8 cellular contexts compared by ENCODE assay signal in the genomic region with DNA sequence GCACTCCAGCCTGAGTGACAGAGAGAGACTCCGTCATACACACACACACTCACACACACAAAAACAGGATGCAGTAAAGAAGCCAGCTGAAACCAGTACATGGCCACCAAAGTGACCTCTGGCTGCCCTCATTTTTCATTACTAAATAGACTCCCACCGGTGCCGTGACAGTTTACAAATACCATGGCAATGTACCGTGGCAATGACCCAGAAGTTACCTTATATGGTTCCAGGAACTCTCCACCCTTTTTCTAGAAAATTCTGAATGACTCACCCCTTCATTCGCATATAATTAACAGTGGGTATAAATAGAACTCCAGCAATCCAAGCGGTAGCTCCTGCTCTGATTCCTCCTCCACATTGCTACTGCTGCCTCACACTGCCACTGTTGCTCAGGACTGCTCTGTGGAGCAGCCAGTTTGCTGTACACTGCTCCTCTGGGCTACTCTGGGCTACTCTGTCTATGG. TPM values are rescaled to one million over a fixed set of nuclear protein-coding genes. Genes with fewer than 3 reads are reported as not detected.
DNase-seq lines count a peak whose midpoint lies in the region; ATAC-seq and TF ChIP-seq lines count a peak whose summit lies in the region.

No MANE protein-coding gene starts in this region.

- H2AK5ac ChIP-seq in trophoblast cell (ENCODE audit: low read length), result no peak overlapping the region

- ATAC-seq in CD4-positive, CD25-positive, alpha-beta regulatory T cell (ENCODE audit: low read depth in 2 of 2), result peak; percentile 34 to 42
- no peak for ATAC-seq in HG03354 (IDR thresholded peaks at IDR 0.05; ENCODE audit: poor library complexity, severe bottlenecking, unreplicated experiment)

- CTCF ChIA-PET in RWPE1 (lab: Yijun Ruan, JAX), result no interaction called here

- peaks cover 0 to 1% (median 0%) of the 10 kb centered on the region in 7 donors for H3K9me3 Mint-ChIP-seq in CD4-positive, CD25-positive, alpha-beta regulatory T cell

- no peak overlapping the region for H3K4ac ChIP-seq in trophoblast cell (ENCODE audit: low read depth, low read length)

- no peaks in the 10 kb centered on the region for H3K36me3 ChIP-seq in CD4-positive, CD25-positive, alpha-beta regulatory T cell (ENCODE audit: control insufficient read depth, insufficient read depth, low read length)
- H3K36me3 ChIP-seq in trophoblast cell (ENCODE audit: control insufficient read depth in 1 of 2, insufficient read depth in 2 of 2, low read length in 2 of 2), result no peaks in the 10 kb centered on the region

- H4K91ac ChIP-seq in trophoblast cell (ENCODE audit: low read depth, low read length), result no peak overlapping the region

- H2BK120ac ChIP-seq in trophoblast cell (ENCODE audit: insufficient read depth, low read length, poor library complexity), result no peak overlapping the region

- H3K4me1 ChIP-seq in CD4-positive, CD25-positive, alpha-beta regulatory T cell (ENCODE audit: control insufficient read depth, insufficient read depth, low read length, poor library complexity, severe bottlenecking), result no peaks in the 10 kb centered on the region
- peaks cover 0 to 2% of the 10 kb centered on the region in 2 experiments for H3K4me1 ChIP-seq in trophoblast cell (ENCODE audit: control insufficient read depth in 1 of 2, insufficient read depth in 2 of 2, low read length in 2 of 2)

- H3K79me1 ChIP-seq in trophoblast cell (ENCODE audit: low read length), result no peaks in the 10 kb centered on the region

- POLR2A ChIA-PET in RWPE1 (lab: Yijun Ruan, JAX; ENCODE audit: low non-redundant PET), result no interaction called here

- H3K4me2 ChIP-seq in trophoblast cell (ENCODE audit: low read length), result no peak overlapping the region

- no peak overlapping the region for H3K4me3 ChIP-seq in CD4-positive, CD25-positive, alpha-beta regulatory T cell (ENCODE audit: low read depth, low read length)
- H3K4me3 ChIP-seq in trophoblast cell (ENCODE audit: low read depth, low read length), result no peak overlapping the region

- H3K27me3 Mint-ChIP-seq in CD4-positive, CD25-positive, alpha-beta regulatory T cell, result peaks cover 45% of the 10 kb centered on the region

- H2BK12ac ChIP-seq in trophoblast cell (ENCODE audit: low read length), result no peak overlapping the region

- H3K9ac ChIP-seq in trophoblast cell (ENCODE audit: low read length), result no peak overlapping the region

- no peaks in the 10 kb centered on the region for H3K79me2 ChIP-seq in trophoblast cell (ENCODE audit: control insufficient read depth, insufficient read depth, low read length, poor library complexity)

- H3K23ac ChIP-seq in trophoblast cell (ENCODE audit: low read length), result no peak overlapping the region

- H3K18ac ChIP-seq in trophoblast cell (ENCODE audit: low read length), result no peak overlapping the region

- DNase-seq in CD4-positive, CD25-positive, alpha-beta regulatory T cell, result peak in 1 of 3 donors; percentile 16
- DNase-seq in RWPE1 (ENCODE audit: low spot score) (peak; percentile 28), foreskin melanocyte (peak; percentile 27), trophoblast cell (peak; percentile 49 to 62), NCI-H1105 treated with DMSO at 0.1 percent for 48 hours (lab: John Stamatoyannopoulos, UW) (no peak), G401 (ENCODE audit: low spot score) (no peak), GM13977 (ENCODE audit: low spot score) (no peak)

- in situ Hi-C loops in G401 (cut with HindIII; ENCODE audit: low sequenced_read_pairs) (no loop called here), GM13977 (cut with MboI; ENCODE audit: low pct_unique_long_range_greater_than_20kb, low sequenced_read_pairs, unreplicated experiment) (no loop called here)

- no peaks in the 10 kb centered on the region for H3K36me3 Mint-ChIP-seq in CD4-positive, CD25-positive, alpha-beta regulatory T cell

- no peak overlapping the region for H2AFZ ChIP-seq in trophoblast cell (ENCODE audit: insufficient read depth, low read length, poor library complexity)

- peaks cover 8% of the 10 kb centered on the region for H3K27me3 ChIP-seq in CD4-positive, CD25-positive, alpha-beta regulatory T cell (ENCODE audit: control insufficient read depth, insufficient read depth, low read length)
- no peaks in the 10 kb centered on the region for H3K27me3 ChIP-seq in trophoblast cell (ENCODE audit: insufficient read depth, low read length)

- H3K4me1 Mint-ChIP-seq in CD4-positive, CD25-positive, alpha-beta regulatory T cell, result no peaks in the 10 kb centered on the region

- H2BK5ac ChIP-seq in trophoblast cell (ENCODE audit: low read depth, low read length, poor library complexity), result no peak overlapping the region

- no CpG with 5 or more reads among the region's 6 CpGs for WGBS in trophoblast cell (ENCODE audit: extremely low coverage, insufficient coverage, insufficient read length)

- H4K8ac ChIP-seq in trophoblast cell (ENCODE audit: low read depth, low read length), result no peak overlapping the region

- H4K12ac ChIP-seq in trophoblast cell (ENCODE audit: low read depth, low read length), result no peak overlapping the region

- no peaks in the 10 kb centered on the region for H3K9me3 ChIP-seq in CD4-positive, CD25-positive, alpha-beta regulatory T cell (ENCODE audit: control insufficient read depth in 2 of 2, low read length in 2 of 2)
- no peaks in the 10 kb centered on the region for H3K9me3 ChIP-seq in trophoblast cell (ENCODE audit: insufficient read depth, low read depth, low read length)

- TF ChIP-seq CTCF in RWPE1 (conservative IDR thresholded peaks at IDR 0.05; ENCODE audit: low read depth) (no peak), GM13977 (IDR thresholded peaks at IDR 0.05; ENCODE audit: extremely low read depth, insufficient read depth, missing control alignments) (no peak)

- no peak overlapping the region for H3K14ac ChIP-seq in trophoblast cell (ENCODE audit: low read length)

- H3K27ac ChIP-seq in CD4-positive, CD25-positive, alpha-beta regulatory T cell (ENCODE audit: insufficient read depth, low read length, poor library complexity, severe bottlenecking), result no peak overlapping the region
- H3K27ac ChIP-seq in RWPE1 (no peak overlapping the region), trophoblast cell (ENCODE audit: low read depth, low read length) (no peak overlapping the region)

- no peak overlapping the region for H3K27ac Mint-ChIP-seq in CD4-positive, CD25-positive, alpha-beta regulatory T cell

- no peak overlapping the region for H3K4me3 Mint-ChIP-seq in CD4-positive, CD25-positive, alpha-beta regulatory T cell

RNA-seq across cellular contexts. Expression of a gene that starts 57.7 kb away (rescaled TPM):
- total RNA-seq in CD4-positive, CD25-positive, alpha-beta regulatory T cell, result 71.9 TPM
- polyA plus RNA-seq in CD4-positive, CD25-positive, alpha-beta regulatory T cell, result 10 to 100 TPM; 71.9 to 82.8 (median 78.9) TPM
- polyA plus RNA-seq in trophoblast cell (2013), result 333 and 360 TPM in 2 replicates
- total RNA-seq in G401 (2014; rRNA removed; shearing (Covaris generic)), result 150 and 169 TPM in 2 replicates

RNA-seq across cellular contexts. Expression of a gene that starts 58.0 kb away (rescaled TPM):
- 19.2 TPM for total RNA-seq in CD4-positive, CD25-positive, alpha-beta regulatory T cell
- 10 to 100 TPM; 10.6 to 18.8 (median 14.3) TPM for polyA plus RNA-seq in CD4-positive, CD25-positive, alpha-beta regulatory T cell
- polyA plus RNA-seq in trophoblast cell (2013), result 20.7 and 21.8 TPM in 2 replicates
- 20.9 and 34.5 TPM in 2 replicates for total RNA-seq in G401 (2014; rRNA removed; shearing (Covaris generic))

Comparison
In these comparisons a context has a peak if more than half of its experiments do, and no peak if none do; other contexts are left out.
1. DNase-seq: peak in RWPE1 (single experiment), foreskin melanocyte (single experiment) and trophoblast cell (2 of 2); none in NCI-H1105 treated with DMSO at 0.1 percent for 48 hours (single experiment), G401 (single experiment) and GM13977 (single experiment).